2 cellular contexts compared by ENCODE assay signal in the genomic region with DNA sequence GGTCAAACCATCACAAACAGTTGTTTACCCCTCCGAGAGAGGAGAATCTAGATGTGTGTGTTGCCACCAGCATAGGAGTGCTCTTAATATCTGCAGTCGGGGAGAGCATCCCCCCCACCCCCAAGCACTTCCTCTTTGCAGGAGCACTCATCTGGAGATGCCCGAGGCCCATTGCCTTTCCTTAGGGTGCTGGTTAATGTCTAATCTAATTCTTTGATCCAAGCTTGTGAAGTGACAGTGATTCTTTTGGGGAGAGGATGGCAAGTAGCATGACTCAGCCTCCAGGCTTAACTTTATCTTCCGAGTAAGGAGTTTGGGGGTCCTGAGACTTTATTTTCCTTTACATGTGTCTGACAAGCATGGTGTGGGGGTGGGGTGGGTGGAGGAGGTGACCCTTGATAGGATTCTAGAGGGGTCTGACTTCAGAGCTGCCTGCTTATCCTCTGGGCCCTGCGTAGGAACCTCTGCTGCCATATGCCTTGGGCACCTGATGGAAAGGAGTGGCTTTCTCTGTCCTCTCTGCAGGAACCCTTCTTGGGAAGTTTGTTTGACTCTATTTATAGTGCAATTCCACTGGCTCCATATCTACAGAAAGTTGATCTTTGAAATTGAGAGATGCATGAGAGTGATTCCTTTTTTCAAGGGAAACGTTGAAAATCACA.
TF ChIP-seq lines count a peak whose summit lies in the region.

No MANE protein-coding gene starts in this region.

TF ChIP-seq in GM23338, 12 proteins besides CTCF, POLR2A, EP300 and RAD21 (continued from another document and continues in another):
- TF ChIP-seq EZH2 (IDR thresholded peaks at IDR 0.05; ENCODE audit: low read depth, unreplicated experiment) = no peak
- TF ChIP-seq ZNF114 (CRISPR knock-in tag; IDR thresholded peaks at IDR 0.05) = no peak
- TF ChIP-seq, protein P1, sequence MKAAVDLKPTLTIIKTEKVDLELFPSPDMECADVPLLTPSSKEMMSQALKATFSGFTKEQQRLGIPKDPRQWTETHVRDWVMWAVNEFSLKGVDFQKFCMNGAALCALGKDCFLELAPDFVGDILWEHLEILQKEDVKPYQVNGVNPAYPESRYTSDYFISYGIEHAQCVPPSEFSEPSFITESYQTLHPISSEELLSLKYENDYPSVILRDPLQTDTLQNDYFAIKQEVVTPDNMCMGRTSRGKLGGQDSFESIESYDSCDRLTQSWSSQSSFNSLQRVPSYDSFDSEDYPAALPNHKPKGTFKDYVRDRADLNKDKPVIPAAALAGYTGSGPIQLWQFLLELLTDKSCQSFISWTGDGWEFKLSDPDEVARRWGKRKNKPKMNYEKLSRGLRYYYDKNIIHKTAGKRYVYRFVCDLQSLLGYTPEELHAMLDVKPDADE (IDR thresholded peaks at IDR 0.05) = no peak
- no peak for TF ChIP-seq JUNB (IDR thresholded peaks at IDR 0.05; ENCODE audit: unreplicated experiment)
- no peak for TF ChIP-seq NANOG (IDR thresholded peaks at IDR 0.05; ENCODE audit: borderline replicate concordance)
- TF ChIP-seq, protein P2, sequence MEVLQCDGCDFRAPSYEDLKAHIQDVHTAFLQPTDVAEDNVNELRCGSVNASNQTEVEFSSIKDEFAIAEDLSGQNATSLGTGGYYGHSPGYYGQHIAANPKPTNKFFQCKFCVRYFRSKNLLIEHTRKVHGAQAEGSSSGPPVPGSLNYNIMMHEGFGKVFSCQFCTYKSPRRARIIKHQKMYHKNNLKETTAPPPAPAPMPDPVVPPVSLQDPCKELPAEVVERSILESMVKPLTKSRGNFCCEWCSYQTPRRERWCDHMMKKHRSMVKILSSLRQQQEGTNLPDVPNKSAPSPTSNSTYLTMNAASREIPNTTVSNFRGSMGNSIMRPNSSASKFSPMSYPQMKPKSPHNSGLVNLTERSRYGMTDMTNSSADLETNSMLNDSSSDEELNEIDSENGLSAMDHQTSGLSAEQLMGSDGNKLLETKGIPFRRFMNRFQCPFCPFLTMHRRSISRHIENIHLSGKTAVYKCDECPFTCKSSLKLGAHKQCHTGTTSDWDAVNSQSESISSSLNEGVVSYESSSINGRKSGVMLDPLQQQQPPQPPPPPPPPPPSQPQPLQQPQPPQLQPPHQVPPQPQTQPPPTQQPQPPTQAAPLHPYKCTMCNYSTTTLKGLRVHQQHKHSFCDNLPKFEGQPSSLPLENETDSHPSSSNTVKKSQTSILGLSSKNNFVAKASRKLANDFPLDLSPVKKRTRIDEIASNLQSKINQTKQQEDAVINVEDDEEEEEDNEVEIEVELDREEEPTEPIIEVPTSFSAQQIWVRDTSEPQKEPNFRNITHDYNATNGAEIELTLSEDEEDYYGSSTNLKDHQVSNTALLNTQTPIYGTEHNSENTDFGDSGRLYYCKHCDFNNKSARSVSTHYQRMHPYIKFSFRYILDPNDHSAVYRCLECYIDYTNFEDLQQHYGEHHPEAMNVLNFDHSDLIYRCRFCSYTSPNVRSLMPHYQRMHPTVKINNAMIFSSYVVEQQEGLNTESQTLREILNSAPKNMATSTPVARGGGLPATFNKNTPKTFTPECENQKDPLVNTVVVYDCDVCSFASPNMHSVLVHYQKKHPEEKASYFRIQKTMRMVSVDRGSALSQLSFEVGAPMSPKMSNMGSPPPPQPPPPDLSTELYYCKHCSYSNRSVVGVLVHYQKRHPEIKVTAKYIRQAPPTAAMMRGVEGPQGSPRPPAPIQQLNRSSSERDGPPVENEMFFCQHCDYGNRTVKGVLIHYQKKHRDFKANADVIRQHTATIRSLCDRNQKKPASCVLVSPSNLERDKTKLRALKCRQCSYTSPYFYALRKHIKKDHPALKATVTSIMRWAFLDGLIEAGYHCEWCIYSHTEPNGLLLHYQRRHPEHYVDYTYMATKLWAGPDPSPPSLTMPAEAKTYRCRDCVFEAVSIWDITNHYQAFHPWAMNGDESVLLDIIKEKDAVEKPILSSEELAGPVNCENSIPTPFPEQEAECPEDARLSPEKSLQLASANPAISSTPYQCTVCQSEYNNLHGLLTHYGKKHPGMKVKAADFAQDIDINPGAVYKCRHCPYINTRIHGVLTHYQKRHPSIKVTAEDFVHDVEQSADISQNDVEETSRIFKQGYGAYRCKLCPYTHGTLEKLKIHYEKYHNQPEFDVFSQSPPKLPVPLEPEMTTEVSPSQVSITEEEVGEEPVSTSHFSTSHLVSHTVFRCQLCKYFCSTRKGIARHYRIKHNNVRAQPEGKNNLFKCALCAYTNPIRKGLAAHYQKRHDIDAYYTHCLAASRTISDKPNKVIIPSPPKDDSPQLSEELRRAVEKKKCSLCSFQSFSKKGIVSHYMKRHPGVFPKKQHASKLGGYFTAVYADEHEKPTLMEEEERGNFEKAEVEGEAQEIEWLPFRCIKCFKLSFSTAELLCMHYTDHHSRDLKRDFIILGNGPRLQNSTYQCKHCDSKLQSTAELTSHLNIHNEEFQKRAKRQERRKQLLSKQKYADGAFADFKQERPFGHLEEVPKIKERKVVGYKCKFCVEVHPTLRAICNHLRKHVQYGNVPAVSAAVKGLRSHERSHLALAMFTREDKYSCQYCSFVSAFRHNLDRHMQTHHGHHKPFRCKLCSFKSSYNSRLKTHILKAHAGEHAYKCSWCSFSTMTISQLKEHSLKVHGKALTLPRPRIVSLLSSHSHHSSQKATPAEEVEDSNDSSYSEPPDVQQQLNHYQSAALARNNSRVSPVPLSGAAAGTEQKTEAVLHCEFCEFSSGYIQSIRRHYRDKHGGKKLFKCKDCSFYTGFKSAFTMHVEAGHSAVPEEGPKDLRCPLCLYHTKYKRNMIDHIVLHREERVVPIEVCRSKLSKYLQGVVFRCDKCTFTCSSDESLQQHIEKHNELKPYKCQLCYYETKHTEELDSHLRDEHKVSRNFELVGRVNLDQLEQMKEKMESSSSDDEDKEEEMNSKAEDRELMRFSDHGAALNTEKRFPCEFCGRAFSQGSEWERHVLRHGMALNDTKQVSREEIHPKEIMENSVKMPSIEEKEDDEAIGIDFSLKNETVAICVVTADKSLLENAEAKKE (CRISPR knock-in tag; IDR thresholded peaks at IDR 0.05) = no peak
- TF ChIP-seq REST (IDR thresholded peaks at IDR 0.05; ENCODE audit: unreplicated experiment) = no peak
- no peak for TF ChIP-seq POLR2AphosphoS5 (IDR thresholded peaks at IDR 0.05; ENCODE audit: low read depth)

TF ChIP-seq in WTC11, 78 proteins besides CTCF, POLR2A, EP300 and RAD21 (continued from another document and continues in another):
- TF ChIP-seq NFYB (CRISPR knock-in tag; conservative IDR thresholded peaks at IDR 0.05; ENCODE audit: low read depth) = no peak
- no peak for TF ChIP-seq E2F1 (CRISPR knock-in tag; IDR thresholded peaks at IDR 0.05)
- TF ChIP-seq ZBTB21 (CRISPR knock-in tag; IDR thresholded peaks at IDR 0.05; ENCODE audit: borderline replicate concordance) = no peak
- TF ChIP-seq HMGXB4 (CRISPR knock-in tag; IDR thresholded peaks at IDR 0.05) = no peak
- TF ChIP-seq, protein P3, sequence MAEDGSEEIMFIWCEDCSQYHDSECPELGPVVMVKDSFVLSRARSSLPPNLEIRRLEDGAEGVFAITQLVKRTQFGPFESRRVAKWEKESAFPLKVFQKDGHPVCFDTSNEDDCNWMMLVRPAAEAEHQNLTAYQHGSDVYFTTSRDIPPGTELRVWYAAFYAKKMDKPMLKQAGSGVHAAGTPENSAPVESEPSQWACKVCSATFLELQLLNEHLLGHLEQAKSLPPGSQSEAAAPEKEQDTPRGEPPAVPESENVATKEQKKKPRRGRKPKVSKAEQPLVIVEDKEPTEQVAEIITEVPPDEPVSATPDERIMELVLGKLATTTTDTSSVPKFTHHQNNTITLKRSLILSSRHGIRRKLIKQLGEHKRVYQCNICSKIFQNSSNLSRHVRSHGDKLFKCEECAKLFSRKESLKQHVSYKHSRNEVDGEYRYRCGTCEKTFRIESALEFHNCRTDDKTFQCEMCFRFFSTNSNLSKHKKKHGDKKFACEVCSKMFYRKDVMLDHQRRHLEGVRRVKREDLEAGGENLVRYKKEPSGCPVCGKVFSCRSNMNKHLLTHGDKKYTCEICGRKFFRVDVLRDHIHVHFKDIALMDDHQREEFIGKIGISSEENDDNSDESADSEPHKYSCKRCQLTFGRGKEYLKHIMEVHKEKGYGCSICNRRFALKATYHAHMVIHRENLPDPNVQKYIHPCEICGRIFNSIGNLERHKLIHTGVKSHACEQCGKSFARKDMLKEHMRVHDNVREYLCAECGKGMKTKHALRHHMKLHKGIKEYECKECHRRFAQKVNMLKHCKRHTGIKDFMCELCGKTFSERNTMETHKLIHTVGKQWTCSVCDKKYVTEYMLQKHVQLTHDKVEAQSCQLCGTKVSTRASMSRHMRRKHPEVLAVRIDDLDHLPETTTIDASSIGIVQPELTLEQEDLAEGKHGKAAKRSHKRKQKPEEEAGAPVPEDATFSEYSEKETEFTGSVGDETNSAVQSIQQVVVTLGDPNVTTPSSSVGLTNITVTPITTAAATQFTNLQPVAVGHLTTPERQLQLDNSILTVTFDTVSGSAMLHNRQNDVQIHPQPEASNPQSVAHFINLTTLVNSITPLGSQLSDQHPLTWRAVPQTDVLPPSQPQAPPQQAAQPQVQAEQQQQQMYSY (CRISPR knock-in tag; IDR thresholded peaks at IDR 0.05) = no peak
- TF ChIP-seq ZNF532 (CRISPR knock-in tag; IDR thresholded peaks at IDR 0.05; ENCODE audit: borderline replicate concordance) = no peak
- no peak for TF ChIP-seq GTF2I (CRISPR knock-in tag; conservative IDR thresholded peaks at IDR 0.05)
- TF ChIP-seq TCF7 (CRISPR knock-in tag; IDR thresholded peaks at IDR 0.05; ENCODE audit: low read depth) = no peak
- TF ChIP-seq NR2C2 (CRISPR knock-in tag; IDR thresholded peaks at IDR 0.05) = no peak
- TF ChIP-seq ATF1 (CRISPR knock-in tag; IDR thresholded peaks at IDR 0.05) = no peak
- TF ChIP-seq ZNF232 (CRISPR knock-in tag; IDR thresholded peaks at IDR 0.05) = no peak
- no peak for TF ChIP-seq ZNF263 (CRISPR knock-in tag; IDR thresholded peaks at IDR 0.05; ENCODE audit: low read depth)
- TF ChIP-seq, protein P4, sequence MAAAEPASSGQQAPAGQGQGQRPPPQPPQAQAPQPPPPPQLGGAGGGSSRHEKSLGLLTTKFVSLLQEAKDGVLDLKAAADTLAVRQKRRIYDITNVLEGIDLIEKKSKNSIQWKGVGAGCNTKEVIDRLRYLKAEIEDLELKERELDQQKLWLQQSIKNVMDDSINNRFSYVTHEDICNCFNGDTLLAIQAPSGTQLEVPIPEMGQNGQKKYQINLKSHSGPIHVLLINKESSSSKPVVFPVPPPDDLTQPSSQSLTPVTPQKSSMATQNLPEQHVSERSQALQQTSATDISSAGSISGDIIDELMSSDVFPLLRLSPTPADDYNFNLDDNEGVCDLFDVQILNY (CRISPR knock-in tag; IDR thresholded peaks at IDR 0.05) = no peak
- TF ChIP-seq, protein P5, sequence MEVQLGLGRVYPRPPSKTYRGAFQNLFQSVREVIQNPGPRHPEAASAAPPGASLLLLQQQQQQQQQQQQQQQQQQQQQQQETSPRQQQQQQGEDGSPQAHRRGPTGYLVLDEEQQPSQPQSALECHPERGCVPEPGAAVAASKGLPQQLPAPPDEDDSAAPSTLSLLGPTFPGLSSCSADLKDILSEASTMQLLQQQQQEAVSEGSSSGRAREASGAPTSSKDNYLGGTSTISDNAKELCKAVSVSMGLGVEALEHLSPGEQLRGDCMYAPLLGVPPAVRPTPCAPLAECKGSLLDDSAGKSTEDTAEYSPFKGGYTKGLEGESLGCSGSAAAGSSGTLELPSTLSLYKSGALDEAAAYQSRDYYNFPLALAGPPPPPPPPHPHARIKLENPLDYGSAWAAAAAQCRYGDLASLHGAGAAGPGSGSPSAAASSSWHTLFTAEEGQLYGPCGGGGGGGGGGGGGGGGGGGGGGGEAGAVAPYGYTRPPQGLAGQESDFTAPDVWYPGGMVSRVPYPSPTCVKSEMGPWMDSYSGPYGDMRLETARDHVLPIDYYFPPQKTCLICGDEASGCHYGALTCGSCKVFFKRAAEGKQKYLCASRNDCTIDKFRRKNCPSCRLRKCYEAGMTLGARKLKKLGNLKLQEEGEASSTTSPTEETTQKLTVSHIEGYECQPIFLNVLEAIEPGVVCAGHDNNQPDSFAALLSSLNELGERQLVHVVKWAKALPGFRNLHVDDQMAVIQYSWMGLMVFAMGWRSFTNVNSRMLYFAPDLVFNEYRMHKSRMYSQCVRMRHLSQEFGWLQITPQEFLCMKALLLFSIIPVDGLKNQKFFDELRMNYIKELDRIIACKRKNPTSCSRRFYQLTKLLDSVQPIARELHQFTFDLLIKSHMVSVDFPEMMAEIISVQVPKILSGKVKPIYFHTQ (CRISPR knock-in tag; IDR thresholded peaks at IDR 0.05) = no peak
